ENCODE assay signal across 7 cellular contexts in the genomic region with DNA sequence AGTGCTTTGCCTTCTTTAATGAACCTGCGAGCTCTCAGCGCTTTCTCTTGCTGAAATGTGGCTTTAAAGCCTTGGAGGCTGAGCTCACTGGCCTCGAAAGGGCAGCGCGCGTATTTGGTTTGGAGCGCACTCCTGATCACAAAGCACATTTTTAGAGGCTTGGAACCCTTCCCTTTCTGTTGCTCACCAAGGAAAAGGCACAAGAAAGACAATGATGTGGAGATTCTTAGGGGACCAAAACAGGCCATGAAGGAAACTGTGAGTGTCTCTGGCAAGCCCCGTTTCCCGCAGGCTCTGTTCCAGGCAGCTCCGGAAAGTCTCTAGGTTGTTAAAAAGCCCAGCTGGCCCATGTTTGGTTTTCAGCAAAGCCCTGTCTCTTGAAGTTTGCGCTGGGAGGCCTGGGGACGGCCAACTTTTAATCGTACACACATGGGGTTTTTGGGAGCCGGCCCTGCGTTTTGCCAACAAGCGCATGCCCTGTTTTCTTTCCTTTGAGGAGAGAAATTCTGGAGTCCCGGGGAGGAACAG. TPM values are rescaled to one million over a fixed set of nuclear protein-coding genes. Genes with fewer than 3 reads are reported as not detected.
A peak's percentile ranks its signal among the peaks of the same experiment; 100 is the strongest.
DNase-seq lines count a peak whose midpoint lies in the region; ATAC-seq and TF ChIP-seq lines count a peak whose summit lies in the region.

No MANE protein-coding gene starts in this region.

- TF ChIP-seq EP300 in gastroesophageal sphincter (IDR thresholded peaks at IDR 0.05) = no peak

- peak overlapping the region in 1 of 3 experiments; percentile 64 for H3K4me3 Mint-ChIP-seq in nephron

- TF ChIP-seq CTCF in gastroesophageal sphincter (IDR thresholded peaks at IDR 0.05) (no peak), nephron (IDR thresholded peaks at IDR 0.05; ENCODE audit: unreplicated experiment in 3 of 3) (no peak)

- WGBS in gastroesophageal sphincter (ENCODE audit: low coverage in 1 of 2), 2 donors = 14 to 32% methylated on average over 6 to 13 of the region's 17 CpGs
- 21% methylated on average over 17 of the region's 17 CpGs for WGBS in urinary bladder

- H3K27ac Mint-ChIP-seq in nephron = peak overlapping the region; percentile 1 to 97 (median 61)

- peaks cover 57% of the 10 kb centered on the region for H3K36me3 Mint-ChIP-seq in nephron (ENCODE audit: low read depth)

- no peaks in the 10 kb centered on the region for H3K27me3 Mint-ChIP-seq in nephron (ENCODE audit: low read depth)

- peak in 1 of 2 donors; percentile 18 for TF ChIP-seq POLR2A in gastroesophageal sphincter (IDR thresholded peaks at IDR 0.05)

- peak; percentile 82 for ATAC-seq in gastroesophageal sphincter

- H3K9me3 ChIP-seq in gastroesophageal sphincter = no peaks in the 10 kb centered on the region

- H3K4me1 ChIP-seq in gastroesophageal sphincter = peaks cover 8 to 98% (median 39%) of the 10 kb centered on the region in 3 donors
- no peaks in the 10 kb centered on the region for H3K4me1 ChIP-seq in urinary bladder (ENCODE audit: insufficient read depth)

- H3K4me1 Mint-ChIP-seq in nephron = peaks cover 25% of the 10 kb centered on the region

- peaks cover 3% of the 10 kb centered on the region for H3K9me3 Mint-ChIP-seq in nephron

- H3K27ac ChIP-seq in gastroesophageal sphincter (peak overlapping the region; percentile 84 to 95 (median 86)), urinary bladder (ENCODE audit: low read depth) (peak overlapping the region; percentile 75)

- peak overlapping the region in 1 of 2 donors; percentile 23 for H3K4me3 ChIP-seq in gastroesophageal sphincter
- no peak overlapping the region for H3K4me3 ChIP-seq in urinary bladder (ENCODE audit: low read depth, low read length)

- DNase-seq in anterior cingulate cortex (lab: John Stamatoyannopoulos, UW) (peak in 53 of 58 donors; percentile 10 to 89 (median 65)), NCI-H524 (lab: John Stamatoyannopoulos, UW) (no peak), NCI-H510A (lab: John Stamatoyannopoulos, UW) (no peak), COLO668 (lab: John Stamatoyannopoulos, UW; ENCODE audit: unreplicated experiment) (no peak)

- H3K36me3 ChIP-seq in gastroesophageal sphincter (peaks cover 0 to 58% of the 10 kb centered on the region in 2 donors), urinary bladder (ENCODE audit: insufficient read depth) (no peaks in the 10 kb centered on the region)

- H3K27me3 ChIP-seq in gastroesophageal sphincter = no peaks in the 10 kb centered on the region

RNA-seq across cellular contexts. Expression of gene SPC24, which starts 9.4 kb away (rescaled TPM):
- total RNA-seq in gastroesophageal sphincter = 1 to 10 TPM; 4.2 to 6.8 (median 5.7) TPM
- 21.1 TPM for total RNA-seq in urinary bladder
- 1.8 TPM for polyA plus RNA-seq in urinary bladder

RNA-seq across cellular contexts. Expression of gene KANK2, which starts 32.4 kb away (rescaled TPM):
- 1,000 to 10,000 TPM in 3 of 4 donors, 100 to 1,000 TPM in 1; 913 to 1,808 (median 1,065) TPM for total RNA-seq in gastroesophageal sphincter
- 183 TPM for total RNA-seq in urinary bladder
- 819 TPM for polyA plus RNA-seq in urinary bladder

Comparison
In these comparisons a context has a peak if more than half of its experiments do, and no peak if none do; other contexts are left out.
1. DNase-seq: peak in anterior cingulate cortex (53 of 58); none in NCI-H524 (0 of 2), NCI-H510A (single experiment) and COLO668 (single experiment).